ENCODE assay signal across 8 cellular contexts in genomic region chr3:134640872-134641470, GRCh38. TPM values are rescaled to one million over a fixed set of nuclear protein-coding genes. Genes with fewer than 3 reads are reported as not detected.
DNase-seq lines count a peak whose midpoint lies in the region; ATAC-seq and TF ChIP-seq lines count a peak whose summit lies in the region.

No MANE protein-coding gene starts in this region.

- H3K4me2 ChIP-seq in Karpas-422 (ENCODE audit: low read depth, low read length, poor library complexity, severe bottlenecking) = no peak overlapping the region

- peak; percentile 39 to 65 (median 54) for ATAC-seq in right lobe of liver
- no peak for ATAC-seq in HG03521 (IDR thresholded peaks at IDR 0.05; ENCODE audit: unreplicated experiment)
- ATAC-seq in HG03565 (IDR thresholded peaks at IDR 0.05; ENCODE audit: unreplicated experiment) = no peak

- no peaks in the 10 kb centered on the region for H4K20me1 ChIP-seq in Karpas-422 (ENCODE audit: insufficient read depth, low read depth, low read length)

- TF ChIP-seq POLR2A in right lobe of liver (IDR thresholded peaks at IDR 0.05) = no peak

- WGBS in right lobe of liver (ENCODE audit: insufficient coverage, low coverage, low lambda C conversion rate, missing lambda C conversion rate) = 46% methylated on average over 4 of the region's 4 CpGs

- TF ChIP-seq CTCF in right lobe of liver (IDR thresholded peaks at IDR 0.05) = peak in 3 of 4 donors; percentile 33 to 43 (median 37)

- no peak overlapping the region for H3K4me3 ChIP-seq in Karpas-422 (ENCODE audit: low read length)
- no peak overlapping the region for H3K4me3 ChIP-seq in right lobe of liver

- no peaks in the 10 kb centered on the region for H3K9me2 ChIP-seq in Karpas-422 (replicated peaks; ENCODE audit: insufficient read depth, low read length)

- no peak overlapping the region for H3K9ac ChIP-seq in Karpas-422 (ENCODE audit: low read length)

- peak; percentile 44 for DNase-seq in activated CD8-positive, alpha-beta memory T cell treated with anti-CD3 and anti-CD28 coated beads for 24 hours
- no peak for DNase-seq in activated CD8-positive, alpha-beta memory T cell treated with anti-CD3 and anti-CD28 coated beads, Interleukin-2, amount 50 U/mL, for 48 hours
- DNase-seq in Karpas-422 (peak; percentile 74), astrocyte of the hippocampus (ENCODE audit: low read depth, low spot score) (peak; percentile 46), right lobe of liver (no peak)
- no peak for DNase-seq in stimulated activated naive CD4-positive, alpha-beta T cell (lab: John Stamatoyannopoulos, UW)

- H3K79me2 ChIP-seq in Karpas-422 (ENCODE audit: low read length) = no peaks in the 10 kb centered on the region

- H3K36me3 ChIP-seq in Karpas-422 (ENCODE audit: insufficient read depth, low read length) = no peaks in the 10 kb centered on the region
- no peaks in the 10 kb centered on the region for H3K36me3 ChIP-seq in right lobe of liver

- no peaks in the 10 kb centered on the region for H3K4me1 ChIP-seq in Karpas-422 (ENCODE audit: low read length)
- H3K4me1 ChIP-seq in right lobe of liver = no peaks in the 10 kb centered on the region

- H3K27ac ChIP-seq in Karpas-422 (ENCODE audit: low read length) (no peak overlapping the region), right lobe of liver (no peak overlapping the region)

- no peaks in the 10 kb centered on the region for H3K27me3 ChIP-seq in Karpas-422 (ENCODE audit: low read length)
- H3K27me3 ChIP-seq in right lobe of liver = no peaks in the 10 kb centered on the region

- no peak overlapping the region for H2AFZ ChIP-seq in Karpas-422 (ENCODE audit: low read length)

- H3K9me3 ChIP-seq in Karpas-422 (ENCODE audit: low read length) (no peaks in the 10 kb centered on the region), right lobe of liver (no peaks in the 10 kb centered on the region)

- intact Hi-C loops in right lobe of liver (cut with DNase I) = no loop called here

RNA-seq across cellular contexts. Expression of gene KY, which starts 9.9 kb away (rescaled TPM):
- total RNA-seq in Karpas-422 (2014; rRNA removed; shearing (Covaris generic); ENCODE audit: low replicate concordance) = not detected in 2 replicates
- total RNA-seq in right lobe of liver = not detected

Comparison
In these comparisons a context has a peak if more than half of its experiments do, and no peak if none do; other contexts are left out.
1. DNase-seq: peak in activated CD8-positive, alpha-beta memory T cell treated with anti-CD3 and anti-CD28 coated beads for 24 hours (single experiment), Karpas-422 (single experiment) and astrocyte of the hippocampus (single experiment); none in activated CD8-positive, alpha-beta memory T cell treated with anti-CD3 and anti-CD28 coated beads, Interleukin-2, amount 50 U/mL, for 48 hours (single experiment), right lobe of liver (0 of 3) and stimulated activated naive CD4-positive, alpha-beta T cell (0 of 6).
2. ATAC-seq: peak in right lobe of liver (4 of 4); none in HG03521 (single experiment) and HG03565 (single experiment).